15 cellular contexts compared by ENCODE assay signal in genomic region chr13:112773601-112774447, GRCh38.
"Had no signal": no experiment of that assay in that cellular context is flagged by ENCODE, and none has a peak within 500 bp of the region (broad histone marks: within the 10 kb centered on the region; RNA-seq: fewer than 3 reads in every experiment).

No MANE protein-coding gene starts in this region.

- H3K4me3 Mint-ChIP-seq: memory B cell; naive thymus-derived CD8-positive, alpha-beta T cell; stimulated activated naive CD8-positive, alpha-beta T cell treated with anti-CD3 and anti-CD28 coated beads, Interleukin-15, amount 100 ng/mL, for 72 hours; T-helper 2 cell treated with Interferon-gamma antibody and Interleukin-4, amounts not matched to agents 5 μg/mL and 100 μg/mL, for 36 hours had no signal

- DNase-seq: activated naive CD4-positive, alpha-beta T cell; activated T-cell treated with anti-CD3 and anti-CD28 coated beads for 4 hours; cerebellar nuclear complex; effector memory CD4-positive, alpha-beta T cell; naive thymus-derived CD8-positive, alpha-beta T cell; occipital lobe; psoas muscle; right lobe of liver; stimulated activated naive CD8-positive, alpha-beta T cell treated with anti-CD3 and anti-CD28 coated beads, Interleukin-15, amount 100 ng/mL, for 72 hours; testis; upper lobe of left lung had no signal

- ATAC-seq: naive thymus-derived CD8-positive, alpha-beta T cell; right lobe of liver had no signal

- H3K27ac ChIP-seq: epithelial cell of prostate, psoas muscle, right lobe of liver, testis, upper lobe of left lung had no signal

- H3K27ac Mint-ChIP-seq: memory B cell; naive thymus-derived CD8-positive, alpha-beta T cell; stimulated activated naive CD8-positive, alpha-beta T cell treated with anti-CD3 and anti-CD28 coated beads, Interleukin-15, amount 100 ng/mL, for 72 hours; T-helper 2 cell treated with Interferon-gamma antibody and Interleukin-4, amounts not matched to agents 5 μg/mL and 100 μg/mL, for 36 hours had no signal

- H3K9me3 ChIP-seq: psoas muscle, right lobe of liver, testis, upper lobe of left lung had no signal

- H3K27me3 Mint-ChIP-seq: memory B cell; naive thymus-derived CD8-positive, alpha-beta T cell; stimulated activated naive CD8-positive, alpha-beta T cell treated with anti-CD3 and anti-CD28 coated beads, Interleukin-15, amount 100 ng/mL, for 72 hours had no signal

- H3K9me3 Mint-ChIP-seq: memory B cell; naive thymus-derived CD8-positive, alpha-beta T cell; stimulated activated naive CD8-positive, alpha-beta T cell treated with anti-CD3 and anti-CD28 coated beads, Interleukin-15, amount 100 ng/mL, for 72 hours; T-helper 2 cell treated with Interferon-gamma antibody and Interleukin-4, amounts not matched to agents 5 μg/mL and 100 μg/mL, for 36 hours had no signal

- H3K4me2 ChIP-seq: smooth muscle cell had no signal

- H3K27me3 ChIP-seq: right lobe of liver, testis, upper lobe of left lung had no signal
